Comparison of ENCODE assay signal across 8 cellular contexts in the genomic region with DNA sequence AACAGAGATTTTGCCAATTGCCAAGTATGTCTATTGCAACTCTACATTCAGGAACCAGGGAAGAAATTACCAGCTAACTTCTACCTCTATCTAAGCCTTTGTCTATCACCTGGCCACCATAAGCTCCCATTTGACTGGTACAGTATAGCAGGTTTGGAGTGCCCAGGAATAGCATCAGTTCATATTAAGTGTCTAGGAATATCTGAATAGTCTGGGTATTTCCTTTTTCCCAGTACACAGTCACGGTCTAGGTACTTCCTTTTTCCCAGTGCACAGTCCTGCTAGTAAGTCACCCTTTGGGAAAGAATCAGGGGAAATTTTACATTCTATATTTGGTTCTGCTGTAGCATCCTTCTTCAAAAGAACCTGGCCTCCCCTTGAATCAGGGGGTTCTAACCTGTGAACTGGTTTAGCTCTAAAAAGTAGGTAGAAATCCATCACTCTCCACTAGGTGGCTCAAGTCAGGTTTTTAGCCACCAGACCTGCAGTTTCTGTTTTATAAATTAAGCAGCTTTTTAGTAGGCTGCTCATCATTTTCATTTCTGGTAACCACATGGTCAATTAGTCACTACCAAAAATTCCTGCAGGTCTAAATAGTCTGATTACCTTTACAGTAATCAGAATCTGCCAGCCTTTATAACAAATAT. TPM values are rescaled to one million over a fixed set of nuclear protein-coding genes. Genes with fewer than 3 reads are reported as not detected.
DNase-seq lines count a peak whose midpoint lies in the region; ATAC-seq, FAIRE-seq and TF ChIP-seq lines count a peak whose summit lies in the region.

No MANE protein-coding gene starts in this region.

- TF ChIP-seq POLR2A in A549 (IDR thresholded peaks at IDR 0.05; ENCODE audit: low read length) (no peak), adrenal gland (IDR thresholded peaks at IDR 0.05) (no peak)

- no peaks in the 10 kb centered on the region for H3K27me3 ChIP-seq in DOHH2 (ENCODE audit: control insufficient read depth, low read length)
- H3K27me3 ChIP-seq in KMS-11 (ENCODE audit: insufficient read depth, low read depth) = no peaks in the 10 kb centered on the region
- no peaks in the 10 kb centered on the region for H3K27me3 ChIP-seq in adrenal gland

- H3F3A ChIP-seq in DOHH2 (ENCODE audit: control insufficient read depth, insufficient read depth) = no peaks in the 10 kb centered on the region

- DNase-seq in A549 (ENCODE audit: low read depth in 1 of 2, low spot score in 1 of 2) (peak; percentile 10 to 29), adrenal gland (no peak), myocyte (ENCODE audit: low read depth) (peak; percentile 18), NCI-H446 treated with DMSO at 0.1 percent for 48 hours (lab: John Stamatoyannopoulos, UW) (no peak), HK-2 (ENCODE audit: unreplicated experiment) (no peak)

- H4K20me1 ChIP-seq in DOHH2 (ENCODE audit: control insufficient read depth, insufficient read depth, low read depth, low read length) = no peaks in the 10 kb centered on the region
- no peaks in the 10 kb centered on the region for H4K20me1 ChIP-seq in KMS-11 (ENCODE audit: insufficient read depth)

- TF ChIP-seq RAD21 in A549 (conservative IDR thresholded peaks at IDR 0.05 in 1 of 2, IDR thresholded peaks at IDR 0.05 in 1 of 2) = peak; percentile 25 to 34; a peak in 2 of 5 replicates

- no peak for FAIRE-seq in A549 (lab: Jason Lieb, UNC)

- POLR2A ChIA-PET in A549 (lab: Yijun Ruan, JAX) = interaction anchor here (0.6 to 0.7 kb wide), 2 partner anchors 49 to 50 kb away, joined by 4 read pairs; no protein-coding TSS in a partner anchor

- ATAC-seq in A549 (peak; percentile 75 to 87; a peak in 4 of 6 replicates), GM21723 (IDR thresholded peaks at IDR 0.05; ENCODE audit: unreplicated experiment) (peak; percentile 86)

- peak overlapping the region; percentile 56 for H2AFZ ChIP-seq in KMS-11 (ENCODE audit: low read depth)

- H3K4me1 ChIP-seq in A549 (no peaks in the 10 kb centered on the region), DOHH2 (ENCODE audit: control insufficient read depth, low read length) (peaks cover 31% of the 10 kb centered on the region), KMS-11 (ENCODE audit: low read depth, poor library complexity, severe bottlenecking) (peaks cover 44% of the 10 kb centered on the region), adrenal gland (replicated peaks in 1 of 2) (no peaks in the 10 kb centered on the region)

- 85% methylated on average over 1 of the region's 1 CpG for WGBS in A549 (ENCODE audit: missing lambda C conversion rate)
- WGBS in adrenal gland, 4 donors = 59 to 64% (median 62%) methylated on average over 1 of the region's 1 CpG

- TF ChIP-seq CTCF in A549 (IDR thresholded peaks at IDR 0.05) (peak; percentile 48), DOHH2 (IDR thresholded peaks at IDR 0.05; ENCODE audit: low read depth, low read length, poor library complexity, severe bottlenecking) (peak; percentile 72), KMS-11 (conservative IDR thresholded peaks at IDR 0.05; ENCODE audit: low read depth, low read length) (peak; percentile 79), adrenal gland (IDR thresholded peaks at IDR 0.05) (peak; percentile 11 to 52 (median 27))

- H3K9me3 ChIP-seq in A549 (no peaks in the 10 kb centered on the region), DOHH2 (ENCODE audit: control insufficient read depth, insufficient read depth, low read length) (no peaks in the 10 kb centered on the region), adrenal gland (replicated peaks in 1 of 3) (no peaks in the 10 kb centered on the region)

- no peaks in the 10 kb centered on the region for H3K79me2 ChIP-seq in DOHH2 (ENCODE audit: control insufficient read depth, low read length)
- H3K79me2 ChIP-seq in KMS-11 (ENCODE audit: insufficient read depth, low read depth) = no peaks in the 10 kb centered on the region

- CTCF ChIA-PET in A549 (lab: Yijun Ruan, JAX) = interaction anchor here (0.7 to 2.4 kb wide), 14 partner anchors 9 to 480 kb away, joined by 3 to 12 read pairs (median 4); partner anchors contain the start of gene DNAJC10

- no peak overlapping the region for H3K9ac ChIP-seq in KMS-11

- no peak for TF ChIP-seq EP300 in A549 (IDR thresholded peaks at IDR 0.05)

- no peaks in the 10 kb centered on the region for H3K36me3 ChIP-seq in DOHH2 (ENCODE audit: control insufficient read depth, low read length)
- no peaks in the 10 kb centered on the region for H3K36me3 ChIP-seq in KMS-11 (ENCODE audit: insufficient read depth)
- no peaks in the 10 kb centered on the region for H3K36me3 ChIP-seq in adrenal gland (replicated peaks in 1 of 2)

- H3K4me3 ChIP-seq in A549 (no peak overlapping the region), DOHH2 (ENCODE audit: low read length) (no peak overlapping the region), KMS-11 (IDR thresholded peaks at IDR 0.05; ENCODE audit: insufficient read depth, low read depth, low read length) (no peak overlapping the region), adrenal gland (no peak overlapping the region)

- H3K4me2 ChIP-seq in A549 (no peak overlapping the region), DOHH2 (ENCODE audit: low read length) (peak overlapping the region; percentile 9; the same call in 1 of the 2 replicates), KMS-11 (peak overlapping the region; percentile 5; the same call in 1 of the 2 replicates)

- intact Hi-C loops in adrenal gland (cut with DNase I) = no loop called here

- H3K9me2 ChIP-seq in DOHH2 (replicated peaks; ENCODE audit: control insufficient read depth, low read length) = no peaks in the 10 kb centered on the region

- no peak overlapping the region for H3K27ac ChIP-seq in A549
- H3K27ac ChIP-seq in DOHH2 (ENCODE audit: low read depth, low read length) = no peak overlapping the region
- H3K27ac ChIP-seq in KMS-11 = no peak overlapping the region
- H3K27ac ChIP-seq in adrenal gland = no peak overlapping the region

TF ChIP-seq in A549, 52 proteins besides CTCF, POLR2A, EP300 and RAD21:
- TF ChIP-seq JUNB (IDR thresholded peaks at IDR 0.05) = no peak
- TF ChIP-seq, protein P1, sequence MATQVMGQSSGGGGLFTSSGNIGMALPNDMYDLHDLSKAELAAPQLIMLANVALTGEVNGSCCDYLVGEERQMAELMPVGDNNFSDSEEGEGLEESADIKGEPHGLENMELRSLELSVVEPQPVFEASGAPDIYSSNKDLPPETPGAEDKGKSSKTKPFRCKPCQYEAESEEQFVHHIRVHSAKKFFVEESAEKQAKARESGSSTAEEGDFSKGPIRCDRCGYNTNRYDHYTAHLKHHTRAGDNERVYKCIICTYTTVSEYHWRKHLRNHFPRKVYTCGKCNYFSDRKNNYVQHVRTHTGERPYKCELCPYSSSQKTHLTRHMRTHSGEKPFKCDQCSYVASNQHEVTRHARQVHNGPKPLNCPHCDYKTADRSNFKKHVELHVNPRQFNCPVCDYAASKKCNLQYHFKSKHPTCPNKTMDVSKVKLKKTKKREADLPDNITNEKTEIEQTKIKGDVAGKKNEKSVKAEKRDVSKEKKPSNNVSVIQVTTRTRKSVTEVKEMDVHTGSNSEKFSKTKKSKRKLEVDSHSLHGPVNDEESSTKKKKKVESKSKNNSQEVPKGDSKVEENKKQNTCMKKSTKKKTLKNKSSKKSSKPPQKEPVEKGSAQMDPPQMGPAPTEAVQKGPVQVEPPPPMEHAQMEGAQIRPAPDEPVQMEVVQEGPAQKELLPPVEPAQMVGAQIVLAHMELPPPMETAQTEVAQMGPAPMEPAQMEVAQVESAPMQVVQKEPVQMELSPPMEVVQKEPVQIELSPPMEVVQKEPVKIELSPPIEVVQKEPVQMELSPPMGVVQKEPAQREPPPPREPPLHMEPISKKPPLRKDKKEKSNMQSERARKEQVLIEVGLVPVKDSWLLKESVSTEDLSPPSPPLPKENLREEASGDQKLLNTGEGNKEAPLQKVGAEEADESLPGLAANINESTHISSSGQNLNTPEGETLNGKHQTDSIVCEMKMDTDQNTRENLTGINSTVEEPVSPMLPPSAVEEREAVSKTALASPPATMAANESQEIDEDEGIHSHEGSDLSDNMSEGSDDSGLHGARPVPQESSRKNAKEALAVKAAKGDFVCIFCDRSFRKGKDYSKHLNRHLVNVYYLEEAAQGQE (IDR thresholded peaks at IDR 0.05) = no peak
- TF ChIP-seq SMC3 (IDR thresholded peaks at IDR 0.05) = peak; percentile 35; the same call in 2 of the 3 replicates
- TF ChIP-seq RARB (CRISPR knock-in tag; IDR thresholded peaks at IDR 0.05) = no peak
- TF ChIP-seq, protein P2, sequence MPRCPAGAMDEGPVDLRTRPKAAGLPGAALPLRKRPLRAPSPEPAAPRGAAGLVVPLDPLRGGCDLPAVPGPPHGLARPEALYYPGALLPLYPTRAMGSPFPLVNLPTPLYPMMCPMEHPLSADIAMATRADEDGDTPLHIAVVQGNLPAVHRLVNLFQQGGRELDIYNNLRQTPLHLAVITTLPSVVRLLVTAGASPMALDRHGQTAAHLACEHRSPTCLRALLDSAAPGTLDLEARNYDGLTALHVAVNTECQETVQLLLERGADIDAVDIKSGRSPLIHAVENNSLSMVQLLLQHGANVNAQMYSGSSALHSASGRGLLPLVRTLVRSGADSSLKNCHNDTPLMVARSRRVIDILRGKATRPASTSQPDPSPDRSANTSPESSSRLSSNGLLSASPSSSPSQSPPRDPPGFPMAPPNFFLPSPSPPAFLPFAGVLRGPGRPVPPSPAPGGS (IDR thresholded peaks at IDR 0.05) = no peak
- TF ChIP-seq HDAC2 (IDR thresholded peaks at IDR 0.05) = no peak
- TF ChIP-seq ZNF302 (CRISPR knock-in tag; IDR thresholded peaks at IDR 0.05) = no peak

RNA-seq across cellular contexts. Expression of gene DNAJC10, which starts 49.3 kb away (rescaled TPM):
- polyA plus RNA-seq in A549 (2011; rRNA removed) (99.9 and 126 TPM in 2 replicates), A549 (2017; fragmentation: RNase III; extraction: RNeasy Plus Mini Kit Qiagen cat#74134 plus additional on column Dnase treatment) (64.1 to 70.1 TPM (median 66.7 TPM) in 3 replicates), adrenal gland (10 to 100 TPM; 16.7 to 70.8 (median 18.6) TPM)
- polyA plus RNA-seq in A549 (2012; cell fraction: cytosol; rRNA removed) = 16.1 TPM in 2 replicates
- polyA plus RNA-seq in A549 (2012; cell fraction: nucleus; rRNA removed) = 8.9 and 17.0 TPM in 2 replicates
- polyA minus RNA-seq in A549 (2011; rRNA and poly(A)+ RNA removed) = 37.1 and 39.8 TPM in 2 replicates
- total RNA-seq in adrenal gland (10 to 100 TPM; 31.2 to 88.3 (median 41.1) TPM), myocyte (49.1 and 57.7 TPM in 2 replicates)
- polyA plus RNA-seq in myocyte (2012) = 41.8 TPM

Comparison
In these comparisons a context has a peak if more than half of its experiments do, and no peak if none do; other contexts are left out.
1. DNase-seq: peak in A549 (2 of 2) and myocyte (single experiment); none in adrenal gland (0 of 7), NCI-H446 treated with DMSO at 0.1 percent for 48 hours (single experiment) and HK-2 (single experiment).
2. CTCF ChIP-seq: peak in every context shown above with its lines; median percentile 79 in KMS-11; 72 in DOHH2; 48 in A549; 27 in adrenal gland.